8 cellular contexts compared by ENCODE assay signal in genomic region chr1:164558461-164559341, GRCh38. TPM values are rescaled to one million over a fixed set of nuclear protein-coding genes. Genes with fewer than 3 reads are reported as not detected.
DNase-seq lines count a peak whose midpoint lies in the region; ATAC-seq and TF ChIP-seq lines count a peak whose summit lies in the region.

Gene PBX1 (plus strand): TSS chr1:164559184.

- H3K4me3 ChIP-seq in DND-41 (ENCODE audit: low read depth in 1 of 2, low read length in 2 of 2), result peak within 1 kb of the TSS; percentile 3 to 59; a peak in 3 of 4 replicates
- peak within 1 kb of the TSS; percentile 90 for H3K4me3 ChIP-seq in H7 (ENCODE audit: insufficient read depth, low read depth, low read length)
- H3K4me3 ChIP-seq in MG63, result peak within 1 kb of the TSS; percentile 35

- no peaks in the 10 kb centered on the region for H3K79me2 ChIP-seq in DND-41 (ENCODE audit: insufficient read depth, low read length)

- H3K36me3 ChIP-seq in DND-41 (ENCODE audit: insufficient read depth, low read length) (no peaks in the 10 kb centered on the region), H7 (replicated peaks; ENCODE audit: control insufficient read depth, insufficient read depth, low read length) (no peaks in the 10 kb centered on the region), MG63 (no peaks in the 10 kb centered on the region)

- peaks cover 2% of the 10 kb centered on the region for H3K9me3 Mint-ChIP-seq in activated naive CD4-positive, alpha-beta T cell treated with anti-CD3 and anti-CD28 coated beads for 36 hours
- H3K9me3 Mint-ChIP-seq in neural crest cell, result no peaks in the 10 kb centered on the region
- H3K9me3 Mint-ChIP-seq in stimulated activated naive CD8-positive, alpha-beta T cell treated with anti-CD3 and anti-CD28 coated beads, Interleukin-15, amount 100 ng/mL, for 72 hours, result no peaks in the 10 kb centered on the region

- no peak within 1 kb of the TSS for H3K27ac Mint-ChIP-seq in activated naive CD4-positive, alpha-beta T cell treated with anti-CD3 and anti-CD28 coated beads for 36 hours
- peak within 1 kb of the TSS; percentile 92 for H3K27ac Mint-ChIP-seq in neural crest cell (ENCODE audit: unreplicated experiment)
- no peak within 1 kb of the TSS for H3K27ac Mint-ChIP-seq in stimulated activated naive CD8-positive, alpha-beta T cell treated with anti-CD3 and anti-CD28 coated beads, Interleukin-15, amount 100 ng/mL, for 72 hours

- H3K4me1 Mint-ChIP-seq in activated naive CD4-positive, alpha-beta T cell treated with anti-CD3 and anti-CD28 coated beads for 36 hours (ENCODE audit: low read depth), result peaks cover 7% of the 10 kb centered on the region
- H3K4me1 Mint-ChIP-seq in neural crest cell, result peaks cover 37% of the 10 kb centered on the region
- H3K4me1 Mint-ChIP-seq in stimulated activated naive CD8-positive, alpha-beta T cell treated with anti-CD3 and anti-CD28 coated beads, Interleukin-15, amount 100 ng/mL, for 72 hours, result peaks cover 15% of the 10 kb centered on the region

- H3K9ac ChIP-seq in DND-41 (ENCODE audit: low read depth, low read length), result peak within 1 kb of the TSS; percentile 38

- ATAC-seq in DND-41 (ENCODE audit: insufficient read depth, low read depth), result peak; percentile 99
- ATAC-seq in stimulated activated naive CD8-positive, alpha-beta T cell treated with anti-CD3 and anti-CD28 coated beads, Interleukin-15, amount 100 ng/mL, for 72 hours, result peak; percentile 100

- H3K4me3 Mint-ChIP-seq in activated naive CD4-positive, alpha-beta T cell treated with anti-CD3 and anti-CD28 coated beads for 36 hours, result peak within 1 kb of the TSS; percentile 58
- H3K4me3 Mint-ChIP-seq in neural crest cell, result peak within 1 kb of the TSS; percentile 90
- peak within 1 kb of the TSS; percentile 76 to 84 for H3K4me3 Mint-ChIP-seq in stimulated activated naive CD8-positive, alpha-beta T cell treated with anti-CD3 and anti-CD28 coated beads, Interleukin-15, amount 100 ng/mL, for 72 hours

- DNase-seq in DND-41 (peak; percentile 94), H7 (peak; percentile 94), MG63 (peak; percentile 98), SIG-M5 (lab: John Stamatoyannopoulos, UW) (peak; percentile 73), foreskin melanocyte (peak; percentile 96), neural crest cell (ENCODE audit: low read depth, low spot score) (peak; percentile 82)
- DNase-seq in activated naive CD4-positive, alpha-beta T cell treated with anti-CD3 and anti-CD28 coated beads for 36 hours, result peak; percentile 82
- peak; percentile 72 to 82 for DNase-seq in stimulated activated naive CD8-positive, alpha-beta T cell treated with anti-CD3 and anti-CD28 coated beads, Interleukin-15, amount 100 ng/mL, for 72 hours

- H3K9me3 ChIP-seq in DND-41 (ENCODE audit: insufficient read depth, low read length, severe bottlenecking) (no peaks in the 10 kb centered on the region), MG63 (no peaks in the 10 kb centered on the region)

- no peak for TF ChIP-seq CTCF in DND-41 (IDR thresholded peaks at IDR 0.05; ENCODE audit: borderline replicate concordance, extremely low read depth, low read length, poor library complexity, severe bottlenecking)
- no peak for TF ChIP-seq CTCF in neural crest cell (conservative IDR thresholded peaks at IDR 0.05)

- H2AFZ ChIP-seq in DND-41 (ENCODE audit: low read depth, low read length), result peak within 1 kb of the TSS; percentile 79

- H3K27me3 ChIP-seq in DND-41 (ENCODE audit: insufficient read depth, low read length, poor library complexity), result peaks cover 6% of the 10 kb centered on the region
- no peaks in the 10 kb centered on the region for H3K27me3 ChIP-seq in H7 (ENCODE audit: control insufficient read depth, insufficient read depth, low read length)
- H3K27me3 ChIP-seq in MG63, result peaks cover 37% of the 10 kb centered on the region

- CTCF ChIA-PET in activated naive CD4-positive, alpha-beta T cell treated with anti-CD3 and anti-CD28 coated beads for 36 hours (lab: Charles Lee), result no interaction called here

- H3K4me1 ChIP-seq in DND-41 (ENCODE audit: insufficient read depth, low read length), result peaks cover 15% of the 10 kb centered on the region; the same call in 1 of the 2 replicates

- H3K4me2 ChIP-seq in DND-41 (ENCODE audit: insufficient read depth, low read length), result peak within 1 kb of the TSS; percentile 70

- H3K36me3 Mint-ChIP-seq in activated naive CD4-positive, alpha-beta T cell treated with anti-CD3 and anti-CD28 coated beads for 36 hours (ENCODE audit: low read depth), result no peaks in the 10 kb centered on the region
- H3K36me3 Mint-ChIP-seq in neural crest cell (ENCODE audit: low read depth), result no peaks in the 10 kb centered on the region

- no peak within 1 kb of the TSS for H3K27ac ChIP-seq in DND-41 (ENCODE audit: low read length)

- intact Hi-C loops in activated naive CD4-positive, alpha-beta T cell treated with anti-CD3 and anti-CD28 coated beads for 36 hours (cut with micrococcal nuclease), result no loop called here

- peaks cover 20% of the 10 kb centered on the region for H3K27me3 Mint-ChIP-seq in activated naive CD4-positive, alpha-beta T cell treated with anti-CD3 and anti-CD28 coated beads for 36 hours (ENCODE audit: low read depth)
- H3K27me3 Mint-ChIP-seq in neural crest cell (ENCODE audit: low read depth), result no peaks in the 10 kb centered on the region
- peaks cover 23% of the 10 kb centered on the region for H3K27me3 Mint-ChIP-seq in stimulated activated naive CD8-positive, alpha-beta T cell treated with anti-CD3 and anti-CD28 coated beads, Interleukin-15, amount 100 ng/mL, for 72 hours

- H4K20me1 ChIP-seq in DND-41 (ENCODE audit: insufficient read depth, low read length), result no peaks in the 10 kb centered on the region

RNA-seq across cellular contexts. Expression of gene PBX1, which starts in this region (rescaled TPM):
- total RNA-seq in H7 (2014; rRNA removed; shearing (Covaris generic)), result 70.5 and 92.6 TPM in 2 replicates
- total RNA-seq in MG63 (2014; rRNA removed; shearing (Covaris generic); ENCODE audit: low replicate concordance), result 0.36 and 0.81 TPM in 2 replicates
- total RNA-seq in activated naive CD4-positive, alpha-beta T cell treated with anti-CD3 and anti-CD28 coated beads for 36 hours, result under 1 TPM; 0.27 to 0.31 TPM
- total RNA-seq in neural crest cell, result 68.9 and 71.7 TPM in 2 replicates

Comparison
In these comparisons a context has a peak if more than half of its experiments do, and no peak if none do; other contexts are left out.
1. RNA of gene PBX1 (total RNA-seq): 68.9 to 71.7 TPM in neural crest cell and 70.5 to 92.6 TPM in H7; 0.36 to 0.81 TPM in MG63 and 0.27 to 0.31 TPM in activated naive CD4-positive, alpha-beta T cell treated with anti-CD3 and anti-CD28 coated beads for 36 hours; every median in the first group is over 10 times any median in the second.
2. Peak in DNase-seq and H3K4me3 ChIP-seq in MG63; RNA of the gene not detected or under 1 TPM.
3. Peak in DNase-seq in activated naive CD4-positive, alpha-beta T cell treated with anti-CD3 and anti-CD28 coated beads for 36 hours; RNA of the gene not detected or under 1 TPM.
4. H3K4me3 ChIP-seq: peak in every context shown above with its lines; median percentile 90 in H7; 35 in MG63; 31 in DND-41.
5. Peak in every context shown above with its lines, with median percentiles within 50 percentile points of each other: DNase-seq and H3K4me3 Mint-ChIP-seq.